ENCODE assay signal across 9 cellular contexts in genomic region chr3:36124118-36124796, GRCh38.
DNase-seq lines count a peak whose midpoint lies in the region; ATAC-seq and TF ChIP-seq lines count a peak whose summit lies in the region.
"Had no signal": no experiment of that assay in that cellular context is flagged by ENCODE, and none has a peak within 500 bp of the region (broad histone marks: within the 10 kb centered on the region; RNA-seq: fewer than 3 reads in every experiment).

No MANE protein-coding gene starts in this region.

- TF ChIP-seq CTCF in cardiac muscle cell (IDR thresholded peaks at IDR 0.05; ENCODE audit: low read depth, low read length) (peak; percentile 55), foreskin keratinocyte (conservative IDR thresholded peaks at IDR 0.05) (peak; percentile 80)

- no peak overlapping the region for H3K4me3 ChIP-seq in cardiac muscle cell
- no peak overlapping the region for H3K4me3 ChIP-seq in right cardiac atrium (ENCODE audit: low read length)

- H3K36me3 ChIP-seq in cardiac muscle cell = no peaks in the 10 kb centered on the region

- no peaks in the 10 kb centered on the region for H3K9me3 ChIP-seq in cardiac muscle cell (ENCODE audit: low read depth)
- peaks cover 2% of the 10 kb centered on the region for H3K9me3 ChIP-seq in right cardiac atrium (ENCODE audit: control insufficient read depth, low read length)

- ATAC-seq in right cardiac atrium (no peak), foreskin keratinocyte (peak; percentile 91), GM19023 (IDR thresholded peaks at IDR 0.05; ENCODE audit: unreplicated experiment) (no peak), Right ventricle myocardium superior (ENCODE audit: poor library complexity) (no peak), GM18498 (IDR thresholded peaks at IDR 0.05; ENCODE audit: unreplicated experiment) (no peak)

- intact Hi-C loops in right cardiac atrium (cut with DNase I) (no loop called here), Right ventricle myocardium superior (cut with DNase I) (no loop called here)

- H3K4me1 ChIP-seq in cardiac muscle cell (ENCODE audit: low read depth) = no peaks in the 10 kb centered on the region
- H3K4me1 ChIP-seq in right cardiac atrium (ENCODE audit: control insufficient read depth, insufficient read depth, low read length) = no peaks in the 10 kb centered on the region
- no peaks in the 10 kb centered on the region for H3K4me1 ChIP-seq in foreskin keratinocyte

- H3K27me3 ChIP-seq in cardiac muscle cell = no peaks in the 10 kb centered on the region
- no peaks in the 10 kb centered on the region for H3K27me3 ChIP-seq in right cardiac atrium (ENCODE audit: control insufficient read depth, insufficient read depth)
- H3K27me3 ChIP-seq in foreskin keratinocyte = no peaks in the 10 kb centered on the region

- H3K27ac ChIP-seq in cardiac muscle cell = no peak overlapping the region
- no peak overlapping the region for H3K27ac ChIP-seq in right cardiac atrium (ENCODE audit: low read length)
- H3K27ac ChIP-seq in foreskin keratinocyte = no peak overlapping the region

- 71% methylated on average over 2 of the region's 2 CpGs for WGBS in right cardiac atrium

- DNase-seq in cardiac muscle cell (ENCODE audit: low read depth in 1 of 2, low spot score in 1 of 2) (peak; percentile 56 to 61), right cardiac atrium (no peak), RPMI7951 (ENCODE audit: low read depth) (peak; percentile 37), foreskin keratinocyte (peak; percentile 10 to 39), Right ventricle myocardium superior (no peak), NCI-H1105 (lab: John Stamatoyannopoulos, UW) (no peak)
- DNase-seq: small intestine had no signal

Comparison
In these comparisons a context has a peak if more than half of its experiments do, and no peak if none do; other contexts are left out.
1. DNase-seq: peak in cardiac muscle cell (2 of 2), RPMI7951 (single experiment) and foreskin keratinocyte (2 of 2); none in right cardiac atrium (0 of 3), Right ventricle myocardium superior (single experiment) and NCI-H1105 (single experiment).